Comparison of ENCODE assay signal across 1 cellular context in the genomic region with DNA sequence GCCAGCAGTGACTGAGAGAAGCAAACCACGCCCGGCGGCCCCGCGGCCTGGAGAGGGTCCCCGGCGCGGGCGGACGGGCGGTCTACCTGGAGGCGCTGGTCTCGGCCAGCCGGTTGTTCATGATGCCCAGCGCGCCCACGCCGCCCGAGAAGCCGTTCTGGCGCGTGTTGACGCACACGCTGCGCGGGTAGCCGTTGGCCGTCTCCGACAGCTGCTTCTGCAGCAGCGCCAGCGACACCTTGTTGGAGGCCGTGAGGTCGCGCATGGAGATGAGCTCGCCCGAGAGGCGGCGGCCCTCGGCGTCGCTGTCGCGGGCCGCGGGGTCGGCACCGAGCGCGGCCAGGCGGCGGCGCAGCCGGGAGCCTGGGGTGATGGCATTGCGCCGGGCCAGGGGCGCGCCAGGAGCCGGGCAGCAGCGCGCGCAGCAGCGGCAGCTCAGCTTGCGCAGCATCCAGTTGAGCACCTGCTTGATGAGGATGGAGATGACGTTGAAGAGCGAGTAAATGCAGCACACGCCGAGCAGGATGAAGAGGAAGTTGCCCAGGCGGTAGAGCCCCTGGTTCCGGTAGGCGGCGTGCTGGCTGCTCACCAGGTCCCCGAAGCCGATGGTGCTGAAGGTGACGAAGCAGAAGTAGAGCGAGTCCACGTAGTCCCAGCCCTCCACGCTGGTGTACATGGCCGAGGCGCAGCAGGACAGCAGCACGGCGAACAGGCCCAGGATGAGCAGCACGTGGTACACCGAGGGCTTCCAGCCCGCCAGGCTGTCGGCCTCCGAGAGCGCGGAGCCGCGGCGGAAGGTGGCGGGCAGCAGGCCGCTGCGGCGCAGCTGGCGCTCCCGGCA.
A peak's percentile ranks its signal among the peaks of the same experiment; 100 is the strongest.
TF ChIP-seq lines count a peak whose summit lies in the region.

No MANE protein-coding gene starts in this region.

TF ChIP-seq in GM12878, 131 proteins besides CTCF, POLR2A, EP300 and RAD21 (continued from another document):
- TF ChIP-seq, protein P1, sequence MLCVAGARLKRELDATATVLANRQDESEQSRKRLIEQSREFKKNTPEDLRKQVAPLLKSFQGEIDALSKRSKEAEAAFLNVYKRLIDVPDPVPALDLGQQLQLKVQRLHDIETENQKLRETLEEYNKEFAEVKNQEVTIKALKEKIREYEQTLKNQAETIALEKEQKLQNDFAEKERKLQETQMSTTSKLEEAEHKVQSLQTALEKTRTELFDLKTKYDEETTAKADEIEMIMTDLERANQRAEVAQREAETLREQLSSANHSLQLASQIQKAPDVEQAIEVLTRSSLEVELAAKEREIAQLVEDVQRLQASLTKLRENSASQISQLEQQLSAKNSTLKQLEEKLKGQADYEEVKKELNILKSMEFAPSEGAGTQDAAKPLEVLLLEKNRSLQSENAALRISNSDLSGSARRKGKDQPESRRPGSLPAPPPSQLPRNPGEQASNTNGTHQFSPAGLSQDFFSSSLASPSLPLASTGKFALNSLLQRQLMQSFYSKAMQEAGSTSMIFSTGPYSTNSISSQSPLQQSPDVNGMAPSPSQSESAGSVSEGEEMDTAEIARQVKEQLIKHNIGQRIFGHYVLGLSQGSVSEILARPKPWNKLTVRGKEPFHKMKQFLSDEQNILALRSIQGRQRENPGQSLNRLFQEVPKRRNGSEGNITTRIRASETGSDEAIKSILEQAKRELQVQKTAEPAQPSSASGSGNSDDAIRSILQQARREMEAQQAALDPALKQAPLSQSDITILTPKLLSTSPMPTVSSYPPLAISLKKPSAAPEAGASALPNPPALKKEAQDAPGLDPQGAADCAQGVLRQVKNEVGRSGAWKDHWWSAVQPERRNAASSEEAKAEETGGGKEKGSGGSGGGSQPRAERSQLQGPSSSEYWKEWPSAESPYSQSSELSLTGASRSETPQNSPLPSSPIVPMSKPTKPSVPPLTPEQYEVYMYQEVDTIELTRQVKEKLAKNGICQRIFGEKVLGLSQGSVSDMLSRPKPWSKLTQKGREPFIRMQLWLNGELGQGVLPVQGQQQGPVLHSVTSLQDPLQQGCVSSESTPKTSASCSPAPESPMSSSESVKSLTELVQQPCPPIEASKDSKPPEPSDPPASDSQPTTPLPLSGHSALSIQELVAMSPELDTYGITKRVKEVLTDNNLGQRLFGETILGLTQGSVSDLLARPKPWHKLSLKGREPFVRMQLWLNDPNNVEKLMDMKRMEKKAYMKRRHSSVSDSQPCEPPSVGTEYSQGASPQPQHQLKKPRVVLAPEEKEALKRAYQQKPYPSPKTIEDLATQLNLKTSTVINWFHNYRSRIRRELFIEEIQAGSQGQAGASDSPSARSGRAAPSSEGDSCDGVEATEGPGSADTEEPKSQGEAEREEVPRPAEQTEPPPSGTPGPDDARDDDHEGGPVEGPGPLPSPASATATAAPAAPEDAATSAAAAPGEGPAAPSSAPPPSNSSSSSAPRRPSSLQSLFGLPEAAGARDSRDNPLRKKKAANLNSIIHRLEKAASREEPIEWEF (IDR thresholded peaks at IDR 0.05; ENCODE audit: insufficient replicate concordance, low read depth, low read length) = no peak
- TF ChIP-seq KAT2A (conservative IDR thresholded peaks at IDR 0.05; ENCODE audit: control insufficient read depth, low read depth, low read length) (no peak), GATAD2B (conservative IDR thresholded peaks at IDR 0.05; ENCODE audit: low read depth) (peak; percentile 65), NR2C2 (IDR thresholded peaks at IDR 0.05; ENCODE audit: borderline replicate concordance, control insufficient read depth, insufficient read length, low read depth) (no peak), SP1 (IDR thresholded peaks at IDR 0.05; ENCODE audit: low read depth, low read length) (no peak), NFYA (IDR thresholded peaks at IDR 0.05; ENCODE audit: borderline replicate concordance, low read depth, low read length) (no peak), POU2F2 (IDR thresholded peaks at IDR 0.05; ENCODE audit: borderline replicate concordance, low read depth, low read length) (no peak; the same call in 2 of the 3 replicates), HDGF (IDR thresholded peaks at IDR 0.05) (no peak), FOXK2 (IDR thresholded peaks at IDR 0.05) (no peak), EZH2 (IDR thresholded peaks at IDR 0.05; ENCODE audit: borderline replicate concordance, control insufficient read depth, low read depth, low read length) (no peak), ZBED1 (IDR thresholded peaks at IDR 0.05; ENCODE audit: borderline replicate concordance) (no peak), SIN3A (IDR thresholded peaks at IDR 0.05; ENCODE audit: low read depth, low read length) (no peak), SMARCA5 (IDR thresholded peaks at IDR 0.05) (0 out of 2 replicates have a peak, but pooled peaks have one; percentile 40), TCF12 (IDR thresholded peaks at IDR 0.05; ENCODE audit: low read depth, low read length) (no peak)
- TF ChIP-seq, protein P2, sequence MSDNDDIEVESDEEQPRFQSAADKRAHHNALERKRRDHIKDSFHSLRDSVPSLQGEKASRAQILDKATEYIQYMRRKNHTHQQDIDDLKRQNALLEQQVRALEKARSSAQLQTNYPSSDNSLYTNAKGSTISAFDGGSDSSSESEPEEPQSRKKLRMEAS (IDR thresholded peaks at IDR 0.05; ENCODE audit: low read depth, low read length) = peak; percentile 66; the same call in 1 of the 2 replicates
- TF ChIP-seq, protein P3, sequence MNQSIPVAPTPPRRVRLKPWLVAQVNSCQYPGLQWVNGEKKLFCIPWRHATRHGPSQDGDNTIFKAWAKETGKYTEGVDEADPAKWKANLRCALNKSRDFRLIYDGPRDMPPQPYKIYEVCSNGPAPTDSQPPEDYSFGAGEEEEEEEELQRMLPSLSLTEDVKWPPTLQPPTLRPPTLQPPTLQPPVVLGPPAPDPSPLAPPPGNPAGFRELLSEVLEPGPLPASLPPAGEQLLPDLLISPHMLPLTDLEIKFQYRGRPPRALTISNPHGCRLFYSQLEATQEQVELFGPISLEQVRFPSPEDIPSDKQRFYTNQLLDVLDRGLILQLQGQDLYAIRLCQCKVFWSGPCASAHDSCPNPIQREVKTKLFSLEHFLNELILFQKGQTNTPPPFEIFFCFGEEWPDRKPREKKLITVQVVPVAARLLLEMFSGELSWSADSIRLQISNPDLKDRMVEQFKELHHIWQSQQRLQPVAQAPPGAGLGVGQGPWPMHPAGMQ (IDR thresholded peaks at IDR 0.05; ENCODE audit: borderline replicate concordance) = no peak
- TF ChIP-seq, protein P4, sequence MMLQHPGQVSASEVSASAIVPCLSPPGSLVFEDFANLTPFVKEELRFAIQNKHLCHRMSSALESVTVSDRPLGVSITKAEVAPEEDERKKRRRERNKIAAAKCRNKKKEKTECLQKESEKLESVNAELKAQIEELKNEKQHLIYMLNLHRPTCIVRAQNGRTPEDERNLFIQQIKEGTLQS (IDR thresholded peaks at IDR 0.05; ENCODE audit: borderline replicate concordance, extremely low read depth, low read depth, low read length) = no peak
- TF ChIP-seq, protein P5, sequence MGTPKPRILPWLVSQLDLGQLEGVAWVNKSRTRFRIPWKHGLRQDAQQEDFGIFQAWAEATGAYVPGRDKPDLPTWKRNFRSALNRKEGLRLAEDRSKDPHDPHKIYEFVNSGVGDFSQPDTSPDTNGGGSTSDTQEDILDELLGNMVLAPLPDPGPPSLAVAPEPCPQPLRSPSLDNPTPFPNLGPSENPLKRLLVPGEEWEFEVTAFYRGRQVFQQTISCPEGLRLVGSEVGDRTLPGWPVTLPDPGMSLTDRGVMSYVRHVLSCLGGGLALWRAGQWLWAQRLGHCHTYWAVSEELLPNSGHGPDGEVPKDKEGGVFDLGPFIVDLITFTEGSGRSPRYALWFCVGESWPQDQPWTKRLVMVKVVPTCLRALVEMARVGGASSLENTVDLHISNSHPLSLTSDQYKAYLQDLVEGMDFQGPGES (IDR thresholded peaks at IDR 0.05) = no peak
